9 cellular contexts compared by ENCODE assay signal in the genomic region with DNA sequence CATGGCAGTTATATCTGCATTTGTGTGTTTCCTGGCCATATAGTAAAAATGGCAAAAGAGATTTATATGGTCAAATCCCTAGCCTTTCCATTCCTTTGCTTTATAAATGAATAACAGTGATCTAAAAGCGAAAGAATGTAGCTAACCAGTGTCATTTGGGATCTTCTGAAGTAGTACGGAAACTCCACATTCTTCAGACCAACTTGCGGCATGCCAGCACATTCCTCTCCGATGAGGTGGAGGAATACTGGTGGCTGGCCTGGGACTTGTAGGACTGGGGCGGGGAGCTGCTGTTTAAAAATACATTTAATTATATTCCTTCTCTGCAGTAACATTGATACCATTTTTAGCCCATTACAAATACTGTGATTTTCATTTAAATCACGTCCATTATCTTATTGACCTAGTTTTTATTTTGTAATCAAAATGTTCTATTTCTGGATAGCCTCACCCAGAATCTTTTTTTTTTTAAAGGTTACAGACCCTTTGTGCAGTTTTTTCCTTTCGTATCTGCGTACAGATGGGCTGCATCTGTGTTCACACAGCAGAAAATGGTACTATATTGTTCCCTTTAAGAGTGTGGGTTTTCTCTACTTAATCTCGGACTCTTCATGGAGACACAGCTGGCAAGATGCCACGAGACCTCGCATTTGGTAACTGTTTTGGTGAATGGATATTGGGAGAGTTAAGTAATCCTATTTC.
DNase-seq lines count a peak whose midpoint lies in the region; ATAC-seq and TF ChIP-seq lines count a peak whose summit lies in the region.
"Had no signal": no experiment of that assay in that cellular context is flagged by ENCODE, and none has a peak within 500 bp of the region (broad histone marks: within the 10 kb centered on the region; RNA-seq: fewer than 3 reads in every experiment).

No MANE protein-coding gene starts in this region.

- H3K27ac ChIP-seq in RWPE2 (ENCODE audit: poor library complexity, severe bottlenecking) = peak overlapping the region; percentile 99

- DNase-seq in Ammon's horn (ENCODE audit: low spot score) (peak; percentile 65), RWPE2 (ENCODE audit: low spot score) (peak; percentile 95), fibroblast of pulmonary artery (ENCODE audit: low read depth) (peak; percentile 99), neural crest cell (ENCODE audit: low read depth, low spot score) (no peak), NCI-H526 (lab: John Stamatoyannopoulos, UW) (no peak), NCI-H2227 treated with DMSO at 0.1 percent for 48 hours (lab: John Stamatoyannopoulos, UW) (no peak), NCI-H1694 treated with DMSO at 0.1 percent for 48 hours (lab: John Stamatoyannopoulos, UW) (no peak)

- no peaks in the 10 kb centered on the region for H3K27me3 ChIP-seq in RWPE2 (ENCODE audit: insufficient read depth, poor library complexity, severe bottlenecking)

- H3K4me3 ChIP-seq in RWPE2 (ENCODE audit: severe bottlenecking) (peak overlapping the region; percentile 1), fibroblast of pulmonary artery (replicated peaks; ENCODE audit: low read depth, low read length) (peak overlapping the region; percentile 42)

- H3K9me3 ChIP-seq in RWPE2 (ENCODE audit: severe bottlenecking) = no peaks in the 10 kb centered on the region

- TF ChIP-seq CTCF in RWPE2 (IDR thresholded peaks at IDR 0.05; ENCODE audit: poor library complexity, severe bottlenecking) (no peak), fibroblast of pulmonary artery (IDR thresholded peaks at IDR 0.05; ENCODE audit: low read length, missing control alignments) (no peak), neural crest cell (conservative IDR thresholded peaks at IDR 0.05) (no peak)

- H3K4me1 Mint-ChIP-seq in neural crest cell = peaks cover 39% of the 10 kb centered on the region

- peak overlapping the region; percentile 59 for H3K27ac Mint-ChIP-seq in neural crest cell (ENCODE audit: unreplicated experiment)
- H3K27ac Mint-ChIP-seq: T-helper 1 cell treated with Interleukin-12 subunit alpha and Interleukin-12 subunit beta and Interleukin-4 antibody, amounts not matched to agents 30 μg/mL and 1 μg/mL, for 36 hours had no signal

- H3K36me3 Mint-ChIP-seq in neural crest cell (ENCODE audit: low read depth) = no peaks in the 10 kb centered on the region

- no peak overlapping the region for H3K4me3 Mint-ChIP-seq in neural crest cell
- H3K4me3 Mint-ChIP-seq: T-helper 1 cell treated with Interleukin-12 subunit alpha and Interleukin-12 subunit beta and Interleukin-4 antibody, amounts not matched to agents 30 μg/mL and 1 μg/mL, for 36 hours had no signal

- no peaks in the 10 kb centered on the region for H3K36me3 ChIP-seq in RWPE2 (ENCODE audit: low read depth)

- H3K4me1 ChIP-seq in RWPE2 (ENCODE audit: insufficient read depth, poor library complexity, severe bottlenecking) = peaks cover 49% of the 10 kb centered on the region

- peaks cover 3% of the 10 kb centered on the region for H3K9me3 Mint-ChIP-seq in neural crest cell
- H3K9me3 Mint-ChIP-seq: T-helper 1 cell treated with Interleukin-12 subunit alpha and Interleukin-12 subunit beta and Interleukin-4 antibody, amounts not matched to agents 30 μg/mL and 1 μg/mL, for 36 hours had no signal

- ATAC-seq in RWPE2 (ENCODE audit: low read depth) (peak; percentile 97), HG03442 (IDR thresholded peaks at IDR 0.05; ENCODE audit: unreplicated experiment) (no peak)

- H3K27me3 Mint-ChIP-seq in neural crest cell (ENCODE audit: low read depth) = no peaks in the 10 kb centered on the region

Comparison
In these comparisons a context has a peak if more than half of its experiments do, and no peak if none do; other contexts are left out.
1. DNase-seq: peak in Ammon's horn (single experiment), RWPE2 (single experiment) and fibroblast of pulmonary artery (single experiment); none in neural crest cell (single experiment), NCI-H526 (0 of 2), NCI-H2227 treated with DMSO at 0.1 percent for 48 hours (single experiment) and NCI-H1694 treated with DMSO at 0.1 percent for 48 hours (single experiment).